8 cellular contexts compared by ENCODE assay signal in the genomic region with DNA sequence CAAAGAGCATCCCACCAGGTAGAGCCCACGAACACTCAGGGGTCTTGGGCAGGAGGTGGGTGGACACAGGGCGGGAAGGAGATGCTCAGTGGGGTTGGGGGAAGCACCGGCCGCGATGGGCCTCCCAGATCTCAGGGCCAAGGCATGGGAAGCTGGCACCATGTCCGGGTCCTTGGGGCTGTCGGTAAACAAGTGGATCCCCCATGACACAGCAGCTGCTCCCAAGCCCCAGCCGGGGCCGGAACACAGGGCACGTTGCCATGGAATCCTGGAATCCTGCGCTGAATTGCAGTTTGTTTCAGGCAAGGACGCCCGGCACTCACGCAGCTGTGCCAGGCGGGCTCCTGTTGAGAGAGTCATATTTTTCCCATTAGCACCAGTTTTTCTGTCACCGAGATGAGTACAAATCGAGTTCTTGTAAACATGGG. TPM values are rescaled to one million over a fixed set of nuclear protein-coding genes. Genes with fewer than 3 reads are reported as not detected.
DNase-seq lines count a peak whose midpoint lies in the region; ATAC-seq and TF ChIP-seq lines count a peak whose summit lies in the region.

No MANE protein-coding gene starts in this region.

- TF ChIP-seq CTCF in HEK293 (tag by site-specific recombination; IDR thresholded peaks at IDR 0.05) (no peak), spleen (IDR thresholded peaks at IDR 0.05 in 8 of 11, conservative IDR thresholded peaks at IDR 0.05 in 3 of 11) (no peak)

- DNase-seq in globus pallidus (ENCODE audit: low spot score) (peak; percentile 80), spleen (peak; percentile 88), erythroblast (lab: John Stamatoyannopoulos, UW) (no peak), NOMO-1 treated with DMSO at 0.1 percent for 48 hours (lab: John Stamatoyannopoulos, UW; ENCODE audit: unreplicated experiment) (no peak)

- TF ChIP-seq POLR2A in spleen (IDR thresholded peaks at IDR 0.05) (no peak), erythroblast (IDR thresholded peaks at IDR 0.05; ENCODE audit: low read length) (no peak)

- intact Hi-C loops in spleen (cut with DNase I; ENCODE audit: low total_unique reads): no loop called here

- no peaks in the 10 kb centered on the region for H3K9me3 ChIP-seq in HEK293 (ENCODE audit: control insufficient read depth, insufficient read depth, low read depth, low read length)
- H3K9me3 ChIP-seq in spleen: no peaks in the 10 kb centered on the region

- POLR2A ChIA-PET in HEK293 (lab: Yijun Ruan, JAX): no interaction called here

- peak; percentile 58 for ATAC-seq in SK-N-SH treated with all-trans-retinoic acid at 6 μM for 48 hours
- ATAC-seq in GM21367 (IDR thresholded peaks at IDR 0.05; ENCODE audit: unreplicated experiment): no peak
- ATAC-seq in GM18907 (IDR thresholded peaks at IDR 0.05; ENCODE audit: unreplicated experiment): no peak

- H3K4me3 ChIP-seq in HEK293 (ENCODE audit: low read depth, low read length): no peak overlapping the region
- peak overlapping the region in 1 of 8 donors; percentile 57 for H3K4me3 ChIP-seq in spleen

- H3K27ac ChIP-seq in HEK293 (ENCODE audit: extremely low read depth, low read depth, low read length): no peak overlapping the region
- peak overlapping the region; percentile 68 to 96 (median 87) for H3K27ac ChIP-seq in spleen

- H3K27me3 ChIP-seq in spleen (replicated peaks in 1 of 7): peaks cover 0 to 30% (median 0%) of the 10 kb centered on the region in 7 donors

- H3K36me3 ChIP-seq in HEK293 (ENCODE audit: control insufficient read depth in 2 of 2, insufficient read depth in 1 of 2, low read length in 2 of 2) (peaks cover 0 to 14% of the 10 kb centered on the region in 2 experiments; a peak in 1 of 3 replicates), spleen (peaks cover 0 to 30% (median 17%) of the 10 kb centered on the region in 6 donors)

- CTCF ChIA-PET in HEK293 (lab: Yijun Ruan, JAX): no interaction called here

- WGBS in spleen, 5 donors: 39 to 84% (median 57%) methylated on average over 8 to 17 of the region's 17 CpGs

- H3K4me1 ChIP-seq in HEK293 (ENCODE audit: control insufficient read depth, insufficient read depth, low read length): no peaks in the 10 kb centered on the region
- peaks cover 7 to 61% (median 45%) of the 10 kb centered on the region in 6 donors for H3K4me1 ChIP-seq in spleen

TF ChIP-seq in HEK293, 187 proteins besides CTCF, POLR2A, EP300 and RAD21:
- TF ChIP-seq, protein P1, sequence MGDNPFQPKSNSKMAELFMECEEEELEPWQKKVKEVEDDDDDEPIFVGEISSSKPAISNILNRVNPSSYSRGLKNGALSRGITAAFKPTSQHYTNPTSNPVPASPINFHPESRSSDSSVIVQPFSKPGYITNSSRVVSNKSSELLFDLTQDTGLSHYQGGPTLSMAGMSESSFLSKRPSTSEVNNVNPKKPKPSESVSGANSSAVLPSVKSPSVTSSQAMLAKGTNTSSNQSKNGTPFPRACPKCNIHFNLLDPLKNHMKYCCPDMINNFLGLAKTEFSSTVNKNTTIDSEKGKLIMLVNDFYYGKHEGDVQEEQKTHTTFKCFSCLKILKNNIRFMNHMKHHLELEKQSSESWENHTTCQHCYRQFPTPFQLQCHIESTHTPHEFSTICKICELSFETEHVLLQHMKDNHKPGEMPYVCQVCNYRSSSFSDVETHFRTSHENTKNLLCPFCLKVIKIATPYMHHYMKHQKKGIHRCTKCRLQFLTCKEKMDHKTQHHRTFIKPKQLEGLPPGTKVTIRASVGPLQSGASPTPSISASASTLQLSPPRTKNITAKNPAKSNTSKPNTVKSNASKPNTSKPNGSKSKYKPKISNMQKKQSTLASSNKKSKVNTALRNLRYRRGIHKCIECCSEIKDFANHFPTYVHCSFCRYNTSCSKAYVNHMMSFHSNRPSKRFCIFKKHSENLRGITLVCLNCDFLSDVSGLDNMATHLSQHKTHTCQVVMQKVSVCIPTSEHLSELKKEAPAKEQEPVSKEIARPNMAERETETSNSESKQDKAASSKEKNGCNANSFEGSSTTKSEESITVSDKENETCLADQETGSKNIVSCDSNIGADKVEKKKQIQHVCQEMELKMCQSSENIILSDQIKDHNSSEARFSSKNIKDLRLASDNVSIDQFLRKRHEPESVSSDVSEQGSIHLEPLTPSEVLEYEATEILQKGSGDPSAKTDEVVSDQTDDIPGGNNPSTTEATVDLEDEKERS (tag by site-specific recombination; IDR thresholded peaks at IDR 0.05): no peak
- TF ChIP-seq ZNF600 (tag by site-specific recombination; IDR thresholded peaks at IDR 0.05): 0 out of 2 replicates have a peak, but pooled peaks have one; percentile 8
TF ChIP-seq in HEK293: peak in this region for 1.

TF ChIP-seq in SK-N-SH treated with all-trans-retinoic acid at 6 μM for 48 hours, 23 proteins besides CTCF, POLR2A, EP300 and RAD21:
- TF ChIP-seq TOX (CRISPR knock-in tag; IDR thresholded peaks at IDR 0.05; ENCODE audit: borderline replicate concordance) (no peak), ZNF565 (CRISPR knock-in tag; conservative IDR thresholded peaks at IDR 0.05; ENCODE audit: low read depth) (no peak), ARNTL (CRISPR knock-in tag; IDR thresholded peaks at IDR 0.05; ENCODE audit: borderline replicate concordance, low read depth) (no peak), PPARA (CRISPR knock-in tag; IDR thresholded peaks at IDR 0.05; ENCODE audit: borderline replicate concordance) (no peak), CSRNP3 (CRISPR knock-in tag; IDR thresholded peaks at IDR 0.05) (no peak), ZFP3 (CRISPR knock-in tag; IDR thresholded peaks at IDR 0.05) (no peak), ESRRG (CRISPR knock-in tag; IDR thresholded peaks at IDR 0.05) (no peak), CSDC2 (CRISPR knock-in tag; IDR thresholded peaks at IDR 0.05) (no peak), TCF4 (CRISPR knock-in tag; IDR thresholded peaks at IDR 0.05; ENCODE audit: borderline replicate concordance) (no peak)

RNA-seq across cellular contexts. Expression of gene CHMP6, which starts 23.0 kb away (rescaled TPM):
- 10 to 100 TPM; 23.0 to 35.7 (median 31.5) TPM for total RNA-seq in spleen
- polyA plus RNA-seq in spleen: 10 to 100 TPM; 24.0 to 41.1 (median 25.4) TPM

Comparison
In these comparisons a context has a peak if more than half of its experiments do, and no peak if none do; other contexts are left out.
1. DNase-seq: peak in globus pallidus (single experiment) and spleen (single experiment); none in erythroblast (0 of 2) and NOMO-1 treated with DMSO at 0.1 percent for 48 hours (single experiment).